36 cellular contexts compared by ENCODE assay signal in genomic region chrX:37441377-37441776, GRCh38.
DNase-seq lines count a peak whose midpoint lies in the region; ATAC-seq, FAIRE-seq and TF ChIP-seq lines count a peak whose summit lies in the region.
"Had no signal": no experiment of that assay in that cellular context is flagged by ENCODE, and none has a peak within 500 bp of the region (broad histone marks: within the 10 kb centered on the region; RNA-seq: fewer than 3 reads in every experiment).

No MANE protein-coding gene starts in this region.

- H3K4me1 Mint-ChIP-seq in chondrocyte (ENCODE audit: low read depth) (no peaks in the 10 kb centered on the region), WTC11 (peaks cover 8% of the 10 kb centered on the region)
- H3K4me1 Mint-ChIP-seq in T-helper 2 cell treated with Interferon-gamma antibody and Interleukin-4, amounts not matched to agents 5 μg/mL and 100 μg/mL, for 36 hours (ENCODE audit: low read depth), result no peaks in the 10 kb centered on the region
- H3K4me1 Mint-ChIP-seq: B cell; CD14-positive monocyte; CD4-positive, alpha-beta memory T cell; CD4-positive, CD25-positive, alpha-beta regulatory T cell; CD8-positive, alpha-beta memory T cell had no signal

- H3K23me2 ChIP-seq in H1 (ENCODE audit: low read depth, low read length), result no peaks in the 10 kb centered on the region

- H3K9ac ChIP-seq in H1 (replicated peaks in 1 of 4; ENCODE audit: extremely low read depth in 1 of 4, low read depth in 3 of 4, low read length in 3 of 4) (no peak overlapping the region), kidney (ENCODE audit: low read length in 2 of 2) (no peak overlapping the region)
- H3K9ac ChIP-seq: BLaER1; BLaER1 treated with 17β-estradiol and CSF1 and Interleukin-3, amounts not matched to agents 10 nM and 100 nM had no signal

- TF ChIP-seq CTCF in chondrocyte (IDR thresholded peaks at IDR 0.05) (no peak), H1 (IDR thresholded peaks at IDR 0.05; ENCODE audit: control extremely low read depth in 1 of 3, insufficient read depth in 1 of 3, low read depth in 1 of 3, low read length in 3 of 3) (no peak), kidney (IDR thresholded peaks at IDR 0.05; ENCODE audit: borderline replicate concordance, extremely low read depth, insufficient read depth) (no peak), osteoblast (IDR thresholded peaks at IDR 0.05; ENCODE audit: extremely low read depth, low read depth, low read length) (no peak), WTC11 (IDR thresholded peaks at IDR 0.05) (no peak)

- H2BK5ac ChIP-seq in H1 (ENCODE audit: low read depth, low read length), result 0 out of 2 replicates have a peak overlapping the region, but pooled peaks have one; percentile 9

- no peaks in the 10 kb centered on the region for H3K9me3 ChIP-seq in H1 (ENCODE audit: insufficient read depth in 2 of 2, low read depth in 1 of 2, low read length in 1 of 2)
- H3K9me3 ChIP-seq in kidney (ENCODE audit: control insufficient read depth in 1 of 2, low read length in 2 of 2), result no peaks in the 10 kb centered on the region
- no peaks in the 10 kb centered on the region for H3K9me3 ChIP-seq in osteoblast (ENCODE audit: low read depth, low read length)
- H3K9me3 ChIP-seq: A549, BE2C, BLaER1, Caco-2 had no signal

- no peak for TF ChIP-seq POLR2A in H1 (IDR thresholded peaks at IDR 0.05; ENCODE audit: control extremely low read depth in 1 of 2, low read depth in 2 of 2, low read length in 2 of 2)

- no peak overlapping the region for H2BK15ac ChIP-seq in H1 (ENCODE audit: low read length)

- H3K27me3 Mint-ChIP-seq in chondrocyte (ENCODE audit: low read depth), result no peaks in the 10 kb centered on the region
- H3K27me3 Mint-ChIP-seq in WTC11 (ENCODE audit: low read depth), result no peaks in the 10 kb centered on the region
- no peaks in the 10 kb centered on the region for H3K27me3 Mint-ChIP-seq in T-helper 2 cell treated with Interferon-gamma antibody and Interleukin-4, amounts not matched to agents 5 μg/mL and 100 μg/mL, for 36 hours (ENCODE audit: low read depth)
- H3K27me3 Mint-ChIP-seq: B cell; CD4-positive, alpha-beta memory T cell; CD4-positive, alpha-beta T cell; CD4-positive, CD25-positive, alpha-beta regulatory T cell had no signal

- 94% methylated on average over 10 of the region's 16 CpGs; no CpG with 5 or more reads in 1 of the 2 experiments for WGBS in H1 (ENCODE audit: extremely low coverage in 1 of 2, insufficient coverage in 1 of 2, insufficient read length in 1 of 2, insufficient replicate concordance in 2 of 2, low coverage in 1 of 2, low lambda C conversion rate in 2 of 2, missing lambda C conversion rate in 1 of 2), 2 experiments

- no peaks in the 10 kb centered on the region for H3K79me2 ChIP-seq in H1 (ENCODE audit: control insufficient read depth in 1 of 2, insufficient read depth in 2 of 2, low read length in 2 of 2)
- H3K79me2 ChIP-seq in osteoblast (ENCODE audit: insufficient read depth, low read length), result no peaks in the 10 kb centered on the region

- no peak overlapping the region for H2BK120ac ChIP-seq in H1 (replicated peaks; ENCODE audit: low read depth, low read length)

- H2AK5ac ChIP-seq in H1 (ENCODE audit: low read depth, low read length), result no peak overlapping the region

- no peaks in the 10 kb centered on the region for H3K79me1 ChIP-seq in H1 (ENCODE audit: low read depth, low read length)

- no peak for TF ChIP-seq RAD21 in H1 (IDR thresholded peaks at IDR 0.05 in 1 of 2, conservative IDR thresholded peaks at IDR 0.05 in 1 of 2; ENCODE audit: low read depth in 2 of 2, low read length in 2 of 2)

- no peak overlapping the region for H3K4me3 Mint-ChIP-seq in chondrocyte (ENCODE audit: unreplicated experiment)
- no peak overlapping the region for H3K4me3 Mint-ChIP-seq in WTC11
- no peak overlapping the region for H3K4me3 Mint-ChIP-seq in T-helper 2 cell treated with Interferon-gamma antibody and Interleukin-4, amounts not matched to agents 5 μg/mL and 100 μg/mL, for 36 hours
- H3K4me3 Mint-ChIP-seq: B cell; CD14-positive monocyte; CD4-positive, alpha-beta memory T cell; CD4-positive, alpha-beta T cell; CD4-positive, CD25-positive, alpha-beta regulatory T cell; CD8-positive, alpha-beta memory T cell; CD8-positive, alpha-beta T cell had no signal

- no peak overlapping the region for H3K4ac ChIP-seq in H1 (replicated peaks; ENCODE audit: insufficient read length, low read depth, low read length)

- H3K27ac ChIP-seq in H1 (ENCODE audit: low read depth, low read length), result no peak overlapping the region
- H3K27ac ChIP-seq in kidney (ENCODE audit: low read depth in 2 of 2, low read length in 2 of 2), result no peak overlapping the region
- no peak overlapping the region for H3K27ac ChIP-seq in osteoblast (ENCODE audit: low read depth, low read length)
- H3K27ac ChIP-seq: 22Rv1; A549; BLaER1; BLaER1 treated with 17β-estradiol and CSF1 and Interleukin-3, amounts not matched to agents 10 nM and 100 nM; C4-2B had no signal

- TF ChIP-seq EP300 in H1 (IDR thresholded peaks at IDR 0.05; ENCODE audit: borderline replicate concordance in 1 of 2, low read depth in 2 of 2, low read length in 2 of 2), result no peak

- H3K27me3 ChIP-seq in H1 (replicated peaks in 1 of 4; ENCODE audit: control insufficient read depth in 3 of 4, extremely low read depth in 1 of 4, insufficient read depth in 3 of 4, low read length in 3 of 4) (no peaks in the 10 kb centered on the region), osteoblast (ENCODE audit: insufficient read depth, low read length) (no peaks in the 10 kb centered on the region)
- H3K27me3 ChIP-seq: BE2C; BLaER1; BLaER1 treated with 17β-estradiol and CSF1 and Interleukin-3, amounts not matched to agents 10 nM and 100 nM had no signal

- intact Hi-C loops in kidney (cut with DNase I), result no loop called here

- H2BK12ac ChIP-seq in H1 (ENCODE audit: low read depth, low read length), result no peak overlapping the region

- H3K27ac Mint-ChIP-seq in chondrocyte (ENCODE audit: unreplicated experiment) (no peak overlapping the region), WTC11 (no peak overlapping the region)
- H3K27ac Mint-ChIP-seq in T-helper 2 cell treated with Interferon-gamma antibody and Interleukin-4, amounts not matched to agents 5 μg/mL and 100 μg/mL, for 36 hours, result no peak overlapping the region
- H3K27ac Mint-ChIP-seq: B cell; CD4-positive, alpha-beta memory T cell; CD4-positive, alpha-beta T cell; CD4-positive, CD25-positive, alpha-beta regulatory T cell; CD8-positive, alpha-beta memory T cell; CD8-positive, alpha-beta T cell had no signal

- no peak overlapping the region for H2BK20ac ChIP-seq in H1 (ENCODE audit: low read length)

- H3K36me3 ChIP-seq in H1 (ENCODE audit: control insufficient read depth in 2 of 4, insufficient read depth in 4 of 4, low read length in 3 of 4), result peaks cover 0 to 2% (median 0%) of the 10 kb centered on the region in 4 experiments; a peak in 1 of 8 replicates
- H3K36me3 ChIP-seq in kidney (ENCODE audit: control insufficient read depth in 1 of 2, insufficient read depth in 2 of 2, low read length in 2 of 2), result peaks cover 0 to 4% of the 10 kb centered on the region in 2 donors
- no peaks in the 10 kb centered on the region for H3K36me3 ChIP-seq in osteoblast (ENCODE audit: insufficient read depth, low read length)
- H3K36me3 ChIP-seq: BE2C; BLaER1; BLaER1 treated with 17β-estradiol and CSF1 and Interleukin-3, amounts not matched to agents 10 nM and 100 nM had no signal

- no peak for ATAC-seq in WTC11
- ATAC-seq: A549; CD8-positive, alpha-beta T cell had no signal

- no peak overlapping the region for H4K8ac ChIP-seq in H1 (ENCODE audit: extremely low read depth, insufficient read depth, low read length)

- no peak overlapping the region for H3K56ac ChIP-seq in H1 (replicated peaks; ENCODE audit: insufficient read length, low read depth, low read length)

- H3K36me3 Mint-ChIP-seq in chondrocyte (ENCODE audit: low read depth) (peaks cover 2% of the 10 kb centered on the region), WTC11 (peaks cover 8% of the 10 kb centered on the region)
- no peaks in the 10 kb centered on the region for H3K36me3 Mint-ChIP-seq in T-helper 2 cell treated with Interferon-gamma antibody and Interleukin-4, amounts not matched to agents 5 μg/mL and 100 μg/mL, for 36 hours (ENCODE audit: low read depth)
- H3K36me3 Mint-ChIP-seq: CD14-positive monocyte; CD4-positive, alpha-beta memory T cell; CD4-positive, CD25-positive, alpha-beta regulatory T cell; CD8-positive, alpha-beta memory T cell; CD8-positive, alpha-beta T cell had no signal

- no peak overlapping the region for H3K18ac ChIP-seq in H1 (ENCODE audit: extremely low read depth, low read length)

- no peak for FAIRE-seq in H1 (lab: Jason Lieb, UNC)
- no peak for FAIRE-seq in kidney (lab: Jason Lieb, UNC)
- FAIRE-seq: A204.1, A549, D721Med had no signal

- H4K5ac ChIP-seq in H1 (ENCODE audit: insufficient read length, low read depth, low read length), result no peak overlapping the region

- no peak overlapping the region for H4K91ac ChIP-seq in H1 (replicated peaks; ENCODE audit: insufficient read length, low read length)

- POLR2A ChIA-PET in H1 (lab: Charles Lee; ENCODE audit: partially characterized antibody) (no interaction called here), WTC11 (lab: Charles Lee) (no interaction called here)

- H3K14ac ChIP-seq in H1 (ENCODE audit: insufficient read length), result no peak overlapping the region

- H3K9me3 Mint-ChIP-seq in chondrocyte (ENCODE audit: low read depth) (peaks cover 5% of the 10 kb centered on the region), WTC11 (no peaks in the 10 kb centered on the region)
- H3K9me3 Mint-ChIP-seq in T-helper 2 cell treated with Interferon-gamma antibody and Interleukin-4, amounts not matched to agents 5 μg/mL and 100 μg/mL, for 36 hours, result no peaks in the 10 kb centered on the region
- H3K9me3 Mint-ChIP-seq: CD4-positive, alpha-beta memory T cell; CD4-positive, alpha-beta T cell; CD8-positive, alpha-beta T cell had no signal

- CTCF ChIA-PET in H1 (lab: Charles Lee; ENCODE audit: partially characterized antibody) (no interaction called here), WTC11 (lab: Charles Lee) (no interaction called here)

- H3K4me2 ChIP-seq in H1 (ENCODE audit: insufficient read depth in 1 of 2, low read depth in 2 of 2, low read length in 2 of 2), result no peak overlapping the region
- no peak overlapping the region for H3K4me2 ChIP-seq in osteoblast (ENCODE audit: insufficient read depth, low read length)
- H3K4me2 ChIP-seq: A549; BLaER1; BLaER1 treated with 17β-estradiol and CSF1 and Interleukin-3, amounts not matched to agents 10 nM and 100 nM had no signal

- H3K23ac ChIP-seq in H1 (ENCODE audit: insufficient read length), result no peak overlapping the region

- DNase-seq in chondrocyte (ENCODE audit: low spot score) (peak; percentile 86), H1 (ENCODE audit: low read depth in 1 of 2, low spot score in 2 of 2) (no peak), kidney (peak; percentile 42), osteoblast (ENCODE audit: insufficient read length, low spot score, missing footprints) (peak; percentile 47), AML-193 (lab: John Stamatoyannopoulos, UW) (no peak), WTC11 (ENCODE audit: low spot score) (no peak), superior temporal gyrus (ENCODE audit: extremely low spot score) (no peak)
- DNase-seq in T-helper 2 cell treated with Interferon-gamma antibody and Interleukin-4, amounts not matched to agents 5 μg/mL and 100 μg/mL, for 36 hours (ENCODE audit: low spot score), result no peak
- DNase-seq: 8988T; ACHN; BE2C; C1 segment of cervical spinal cord; Caco-2; Calu3; CD4-positive, alpha-beta memory T cell; CD4-positive, alpha-beta T cell; CD4-positive, CD25-positive, alpha-beta regulatory T cell; CD8-positive, alpha-beta memory T cell; CD8-positive, alpha-beta T cell; COR-L47; DMS 273 treated with DMSO at 0.1 percent for 48 hours; DMS153; DMS53; DMS79; DMS79 treated with DMSO at 0.1 percent for 48 hours; DND-41; EL had no signal

- H2AFZ ChIP-seq in H1 (ENCODE audit: low read length) (no peak overlapping the region), osteoblast (ENCODE audit: low read length) (no peak overlapping the region)

- no peaks in the 10 kb centered on the region for H3K4me1 ChIP-seq in H1 (replicated peaks in 1 of 4; ENCODE audit: control insufficient read depth in 3 of 4, insufficient read depth in 4 of 4, low read length in 3 of 4)
- peaks cover 0 to 3% of the 10 kb centered on the region in 2 donors for H3K4me1 ChIP-seq in kidney (ENCODE audit: control insufficient read depth in 1 of 2, insufficient read depth in 1 of 2, low read depth in 1 of 2, low read length in 2 of 2)
- H3K4me1 ChIP-seq in osteoblast (ENCODE audit: insufficient read depth, low read length), result no peaks in the 10 kb centered on the region
- H3K4me1 ChIP-seq: A549; BE2C; BLaER1; BLaER1 treated with 17β-estradiol and CSF1 and Interleukin-3, amounts not matched to agents 10 nM and 100 nM; Caco-2 had no signal

- no peak overlapping the region for H3K4me3 ChIP-seq in H1 (ENCODE audit: extremely low read depth in 1 of 4, insufficient read depth in 2 of 4, low read depth in 3 of 4, low read length in 4 of 4)
- H3K4me3 ChIP-seq in kidney (ENCODE audit: low read length in 2 of 2), result no peak overlapping the region
- H3K4me3 ChIP-seq in osteoblast (ENCODE audit: insufficient read depth, low read length), result no peak overlapping the region
- H3K4me3 ChIP-seq: A549; BLaER1; BLaER1 treated with 17β-estradiol and CSF1 and Interleukin-3, amounts not matched to agents 10 nM and 100 nM had no signal

- H4K20me1 ChIP-seq in H1 (replicated peaks in 1 of 2; ENCODE audit: control insufficient read depth in 1 of 2, insufficient read depth in 2 of 2, low read length in 2 of 2), result no peaks in the 10 kb centered on the region
- H4K20me1 ChIP-seq in osteoblast (ENCODE audit: insufficient read depth, low read length), result no peaks in the 10 kb centered on the region
- H4K20me1 ChIP-seq: BLaER1; BLaER1 treated with 17β-estradiol and CSF1 and Interleukin-3, amounts not matched to agents 10 nM and 100 nM had no signal

Comparison
In these comparisons a context has a peak if more than half of its experiments do, and no peak if none do; other contexts are left out.
1. DNase-seq: peak in chondrocyte (single experiment), kidney (single experiment) and osteoblast (single experiment); none in H1 (0 of 2), AML-193 (0 of 2), WTC11 (single experiment), superior temporal gyrus (single experiment) and T-helper 2 cell treated with Interferon-gamma antibody and Interleukin-4, amounts not matched to agents 5 μg/mL and 100 μg/mL, for 36 hours (single experiment).